24 cellular contexts compared by ENCODE assay signal in the genomic region with DNA sequence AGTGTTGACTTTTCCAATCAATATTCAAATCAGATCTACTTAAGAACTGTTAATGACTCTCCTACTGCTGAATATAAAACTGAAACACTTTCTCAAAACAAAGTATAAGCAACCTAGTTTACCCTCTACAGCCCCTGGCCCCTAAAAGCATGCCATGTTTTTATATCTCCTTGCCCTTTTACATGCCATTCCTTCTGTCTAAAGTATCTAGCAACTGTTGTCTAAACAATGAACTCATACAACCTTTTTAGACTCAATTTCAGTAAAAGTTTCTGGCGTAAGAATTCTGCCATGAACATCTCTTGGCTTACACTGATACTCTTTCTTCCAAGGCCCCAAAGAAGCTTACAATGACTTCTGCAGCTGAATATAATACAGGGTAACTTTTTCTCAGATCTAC. TPM values are rescaled to one million over a fixed set of nuclear protein-coding genes. Genes with fewer than 3 reads are reported as not detected.
"Had no signal": no experiment of that assay in that cellular context is flagged by ENCODE, and none has a peak within 500 bp of the region (broad histone marks: within the 10 kb centered on the region; RNA-seq: fewer than 3 reads in every experiment).

No MANE protein-coding gene starts in this region.

- H3K4me3 ChIP-seq: cardiac muscle cell, hepatocyte, left lung, lung, testis, uterus had no signal

- H3K4me3 Mint-ChIP-seq: nephron, T-cell had no signal

- H3K27ac Mint-ChIP-seq: nephron had no signal

- H3K4me1 ChIP-seq: left lung, parathyroid adenoma, testis, uterus had no signal

- H3K9me3 ChIP-seq: left lung, testis, uterus had no signal

- H3K9me3 Mint-ChIP-seq: nephron, T-cell had no signal

- H3K9ac ChIP-seq: parathyroid adenoma had no signal

- H3K27ac ChIP-seq: cardiac muscle cell, hepatocyte, left lung, parathyroid adenoma, testis, uterus had no signal

- H3K36me3 ChIP-seq: uterus had no signal

- DNase-seq: activated CD4-positive, alpha-beta T cell treated with anti-CD3 and anti-CD28 coated beads for 1 hour; activated CD8-positive, alpha-beta memory T cell treated with anti-CD3 and anti-CD28 coated beads, Interleukin-2, amount 50 U/mL, for 48 hours; activated effector memory CD4-positive, alpha-beta T cell treated with anti-CD3 and anti-CD28 coated beads, Interleukin-2, amount 50 U/mL, for 16 hours; activated T-cell treated with anti-CD3 and anti-CD28 coated beads, Interleukin-2, amount 50 U/mL, for 48 hours; dermis blood vessel endothelial cell; effector CD8-positive, alpha-beta T cell; foreskin melanocyte; kidney glomerular epithelial cell; left lung; midbrain; small intestine; stimulated activated CD8-positive, alpha-beta memory T cell treated with anti-CD3 and anti-CD28 coated beads, Interleukin-4, amount 100 ng/mL, for 48 hours; stimulated activated naive CD4-positive, alpha-beta T cell; T-cell; testis; trophoblast cell; uterus had no signal

- H3K27me3 Mint-ChIP-seq: T-cell had no signal

- H3K27me3 ChIP-seq: cardiac muscle cell, hepatocyte, left lung, testis, uterus had no signal

- ATAC-seq: esophagus mucosa, left lung, sciatic nerve, T-cell had no signal

RNA-seq across cellular contexts. Expression of a gene that starts 47.8 kb away (rescaled TPM):
- polyA plus RNA-seq: hepatocyte had no signal
